Comparison of ENCODE assay signal across 20 cellular contexts in the genomic region with DNA sequence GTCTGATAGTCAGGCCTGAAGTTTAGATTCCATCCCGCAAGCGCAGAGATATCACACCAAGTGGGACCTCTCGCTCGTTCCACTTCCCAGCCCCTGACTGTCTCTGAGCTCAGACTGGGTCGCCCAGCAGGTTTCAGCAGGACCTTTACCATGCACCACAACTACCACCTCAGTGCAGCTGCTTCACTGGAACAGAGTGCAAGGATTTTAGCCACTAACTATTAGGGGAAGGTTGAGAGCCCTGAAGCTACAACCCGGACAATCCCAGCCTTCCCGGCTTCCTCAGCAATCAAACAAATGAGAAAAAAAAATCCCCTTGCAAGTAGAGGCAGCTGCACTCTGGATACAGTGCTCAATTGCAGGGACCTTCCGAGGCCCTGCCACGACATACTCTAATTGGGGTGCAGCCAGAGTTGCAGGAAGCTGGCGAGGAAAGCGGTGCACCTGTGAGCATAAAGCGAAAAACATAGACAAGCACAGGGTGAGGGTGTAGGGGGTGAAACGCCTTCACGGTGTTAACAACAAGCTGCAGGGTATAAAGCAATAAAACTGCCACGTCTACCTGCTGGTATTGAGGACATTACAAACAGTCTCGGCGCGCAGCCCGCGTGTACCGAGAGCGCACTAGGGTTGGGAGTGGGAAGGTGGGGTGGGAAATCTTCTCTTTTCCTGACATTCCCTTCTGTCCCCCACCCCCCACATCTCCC. TPM values are rescaled to one million over a fixed set of nuclear protein-coding genes. Genes with fewer than 3 reads are reported as not detected.
DNase-seq lines count a peak whose midpoint lies in the region; ATAC-seq lines count a peak whose summit lies in the region.
"Had no signal": no experiment of that assay in that cellular context is flagged by ENCODE, and none has a peak within 500 bp of the region (broad histone marks: within the 10 kb centered on the region; RNA-seq: fewer than 3 reads in every experiment).

No MANE protein-coding gene starts in this region.

- DNase-seq in DMS153 (lab: John Stamatoyannopoulos, UW) (peak; percentile 57), DMS79 treated with DMSO at 0.1 percent for 48 hours (lab: John Stamatoyannopoulos, UW) (peak; percentile 66), NCI-H526 treated with DMSO at 0.1 percent for 48 hours (lab: John Stamatoyannopoulos, UW) (peak; percentile 40), left colon (peak in 1 of 2 donors; percentile 22), left lobe of liver (ENCODE audit: low spot score) (no peak), NAMALWA (ENCODE audit: low spot score) (no peak)
- DNase-seq in activated CD4-positive, alpha-beta memory T cell treated with anti-CD3 and anti-CD28 coated beads, Interleukin-2, amount 10 ng/mL, durations not matched to agents 7 days and 5 days: no peak
- DNase-seq: activated CD4-positive, CD25-positive, alpha-beta regulatory T cell; AML-193; erythroblast; GOT3; midbrain; NCI-H1694 treated with DMSO at 0.1 percent for 48 hours; psoas muscle; SHP77 treated with DMSO at 0.1 percent for 48 hours; small intestine; stimulated activated CD4-positive, alpha-beta T cell treated with anti-CD3 and anti-CD28 coated beads, Interleukin-4, amount 100 ng/mL, for 24 hours had no signal

- peaks cover 2% of the 10 kb centered on the region for H3K9me3 Mint-ChIP-seq in activated CD4-positive, alpha-beta memory T cell treated with anti-CD3 and anti-CD28 coated beads, Interleukin-2, amount 10 ng/mL, durations not matched to agents 7 days and 5 days
- H3K9me3 Mint-ChIP-seq: T-helper 2 cell treated with Interferon-gamma antibody and Interleukin-4, amounts not matched to agents 5 μg/mL and 100 μg/mL, for 36 hours had no signal

- peaks cover 4% of the 10 kb centered on the region for H3K36me3 Mint-ChIP-seq in activated CD4-positive, alpha-beta memory T cell treated with anti-CD3 and anti-CD28 coated beads, Interleukin-2, amount 10 ng/mL, durations not matched to agents 7 days and 5 days (ENCODE audit: low read depth)

- intact Hi-C loops in left colon (cut with DNase I, micrococcal nuclease): no loop called here

- H3K4me3 Mint-ChIP-seq in activated CD4-positive, alpha-beta memory T cell treated with anti-CD3 and anti-CD28 coated beads, Interleukin-2, amount 10 ng/mL, durations not matched to agents 7 days and 5 days: no peak overlapping the region
- H3K4me3 Mint-ChIP-seq: T-helper 2 cell treated with Interferon-gamma antibody and Interleukin-4, amounts not matched to agents 5 μg/mL and 100 μg/mL, for 36 hours had no signal

- H3K4me1 Mint-ChIP-seq in activated CD4-positive, alpha-beta memory T cell treated with anti-CD3 and anti-CD28 coated beads, Interleukin-2, amount 10 ng/mL, durations not matched to agents 7 days and 5 days: peaks cover 9% of the 10 kb centered on the region

- no peak overlapping the region for H3K27ac Mint-ChIP-seq in activated CD4-positive, alpha-beta memory T cell treated with anti-CD3 and anti-CD28 coated beads, Interleukin-2, amount 10 ng/mL, durations not matched to agents 7 days and 5 days

- peaks cover 86% of the 10 kb centered on the region for H3K27me3 Mint-ChIP-seq in activated CD4-positive, alpha-beta memory T cell treated with anti-CD3 and anti-CD28 coated beads, Interleukin-2, amount 10 ng/mL, durations not matched to agents 7 days and 5 days

- POLR2A ChIA-PET in activated CD4-positive, alpha-beta memory T cell treated with anti-CD3 and anti-CD28 coated beads, Interleukin-2, amount 10 ng/mL, durations not matched to agents 7 days and 5 days (lab: Charles Lee): no interaction called here

- CTCF ChIA-PET in activated CD4-positive, alpha-beta memory T cell treated with anti-CD3 and anti-CD28 coated beads, Interleukin-2, amount 10 ng/mL, durations not matched to agents 7 days and 5 days (lab: Charles Lee): interaction anchor here (0.9 kb wide), 1 partner anchor 25 kb away, joined by 3 read pairs; no protein-coding TSS in a partner anchor

- ATAC-seq in left colon: peak; percentile 81
- no peak for ATAC-seq in GM21619 (IDR thresholded peaks at IDR 0.05; ENCODE audit: unreplicated experiment)
- no peak for ATAC-seq in left lobe of liver
- ATAC-seq: psoas muscle had no signal

RNA-seq across cellular contexts. Expression of a gene that starts 2.6 kb away (rescaled TPM):
- total RNA-seq in left colon (not detected), left lobe of liver (not detected)
- not detected for total RNA-seq in activated CD4-positive, alpha-beta memory T cell treated with anti-CD3 and anti-CD28 coated beads, Interleukin-2, amount 10 ng/mL, durations not matched to agents 7 days and 5 days
- total RNA-seq: dermis microvascular lymphatic vessel endothelial cell, psoas muscle had no signal

RNA-seq across cellular contexts. Expression of a gene that starts 21.9 kb away (rescaled TPM):
- total RNA-seq in left colon: not detected
- total RNA-seq in left lobe of liver: not detected
- total RNA-seq in activated CD4-positive, alpha-beta memory T cell treated with anti-CD3 and anti-CD28 coated beads, Interleukin-2, amount 10 ng/mL, durations not matched to agents 7 days and 5 days: not detected
- total RNA-seq: dermis microvascular lymphatic vessel endothelial cell, psoas muscle had no signal

Comparison
In these comparisons a context has a peak if more than half of its experiments do, and no peak if none do; other contexts are left out.
1. DNase-seq: peak in DMS153 (single experiment), DMS79 treated with DMSO at 0.1 percent for 48 hours (single experiment) and NCI-H526 treated with DMSO at 0.1 percent for 48 hours (single experiment); none in left lobe of liver (single experiment), activated CD4-positive, alpha-beta memory T cell treated with anti-CD3 and anti-CD28 coated beads, Interleukin-2, amount 10 ng/mL, durations not matched to agents 7 days and 5 days (single experiment) and NAMALWA (single experiment).